Comparison of ENCODE assay signal across 1 cellular context in the genomic region with DNA sequence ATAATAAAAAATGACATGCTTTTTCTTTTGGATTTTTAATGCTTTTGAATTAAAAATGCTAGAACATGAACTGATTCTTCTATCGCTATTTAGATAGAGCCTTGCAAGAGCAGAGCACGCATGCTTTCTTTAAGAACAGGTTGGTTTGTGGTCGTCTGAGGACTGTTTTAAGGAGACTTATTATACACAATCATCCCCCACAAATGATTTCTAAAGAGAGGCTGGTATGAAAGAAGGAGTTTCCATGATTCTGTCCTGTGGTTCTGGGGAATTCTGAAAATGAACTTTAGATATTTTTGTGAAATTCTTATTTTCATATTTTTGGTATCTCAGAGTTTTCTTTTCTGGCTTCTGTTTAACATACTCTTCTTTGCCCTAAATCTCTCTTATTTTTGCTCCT.
TF ChIP-seq lines count a peak whose summit lies in the region.

No MANE protein-coding gene starts in this region.

TF ChIP-seq in GM23338, 12 proteins besides CTCF, POLR2A, EP300 and RAD21 (continued from another document):
- TF ChIP-seq NANOG (IDR thresholded peaks at IDR 0.05; ENCODE audit: borderline replicate concordance) (no peak), ZNF114 (CRISPR knock-in tag; IDR thresholded peaks at IDR 0.05) (no peak), ETS1 (IDR thresholded peaks at IDR 0.05) (no peak), JUNB (IDR thresholded peaks at IDR 0.05; ENCODE audit: unreplicated experiment) (no peak)
- TF ChIP-seq, protein P1, sequence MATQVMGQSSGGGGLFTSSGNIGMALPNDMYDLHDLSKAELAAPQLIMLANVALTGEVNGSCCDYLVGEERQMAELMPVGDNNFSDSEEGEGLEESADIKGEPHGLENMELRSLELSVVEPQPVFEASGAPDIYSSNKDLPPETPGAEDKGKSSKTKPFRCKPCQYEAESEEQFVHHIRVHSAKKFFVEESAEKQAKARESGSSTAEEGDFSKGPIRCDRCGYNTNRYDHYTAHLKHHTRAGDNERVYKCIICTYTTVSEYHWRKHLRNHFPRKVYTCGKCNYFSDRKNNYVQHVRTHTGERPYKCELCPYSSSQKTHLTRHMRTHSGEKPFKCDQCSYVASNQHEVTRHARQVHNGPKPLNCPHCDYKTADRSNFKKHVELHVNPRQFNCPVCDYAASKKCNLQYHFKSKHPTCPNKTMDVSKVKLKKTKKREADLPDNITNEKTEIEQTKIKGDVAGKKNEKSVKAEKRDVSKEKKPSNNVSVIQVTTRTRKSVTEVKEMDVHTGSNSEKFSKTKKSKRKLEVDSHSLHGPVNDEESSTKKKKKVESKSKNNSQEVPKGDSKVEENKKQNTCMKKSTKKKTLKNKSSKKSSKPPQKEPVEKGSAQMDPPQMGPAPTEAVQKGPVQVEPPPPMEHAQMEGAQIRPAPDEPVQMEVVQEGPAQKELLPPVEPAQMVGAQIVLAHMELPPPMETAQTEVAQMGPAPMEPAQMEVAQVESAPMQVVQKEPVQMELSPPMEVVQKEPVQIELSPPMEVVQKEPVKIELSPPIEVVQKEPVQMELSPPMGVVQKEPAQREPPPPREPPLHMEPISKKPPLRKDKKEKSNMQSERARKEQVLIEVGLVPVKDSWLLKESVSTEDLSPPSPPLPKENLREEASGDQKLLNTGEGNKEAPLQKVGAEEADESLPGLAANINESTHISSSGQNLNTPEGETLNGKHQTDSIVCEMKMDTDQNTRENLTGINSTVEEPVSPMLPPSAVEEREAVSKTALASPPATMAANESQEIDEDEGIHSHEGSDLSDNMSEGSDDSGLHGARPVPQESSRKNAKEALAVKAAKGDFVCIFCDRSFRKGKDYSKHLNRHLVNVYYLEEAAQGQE (IDR thresholded peaks at IDR 0.05; ENCODE audit: unreplicated experiment), result no peak
